In genomic region chr4:74546020-74546419, GRCh38 we compare ENCODE assay signal across 24 cellular contexts.
A peak's percentile ranks its signal among the peaks of the same experiment; 100 is the strongest.
DNase-seq lines count a peak whose midpoint lies in the region; ATAC-seq, FAIRE-seq and TF ChIP-seq lines count a peak whose summit lies in the region.
"Had no signal": no experiment of that assay in that cellular context is flagged by ENCODE, and none has a peak within 500 bp of the region (broad histone marks: within the 10 kb centered on the region; RNA-seq: fewer than 3 reads in every experiment).

No MANE protein-coding gene starts in this region.

- no peak overlapping the region for H2AFZ ChIP-seq in astrocyte (ENCODE audit: low read depth, low read length)

- H4K20me1 ChIP-seq in astrocyte (ENCODE audit: insufficient read depth, low read length) = no peaks in the 10 kb centered on the region

- H3K4me2 ChIP-seq in astrocyte (ENCODE audit: low read length) = no peak overlapping the region

- H3K9me3 ChIP-seq in astrocyte (ENCODE audit: insufficient read depth, low read depth, low read length) = no peaks in the 10 kb centered on the region
- H3K9me3 ChIP-seq: gastrocnemius medialis, HAP-1, MG63, tibial artery had no signal

- no peaks in the 10 kb centered on the region for H3K36me3 ChIP-seq in astrocyte (ENCODE audit: insufficient read depth, low read length)
- H3K36me3 ChIP-seq: gastrocnemius medialis, HAP-1, MG63, tibial artery had no signal

- POLR2A ChIA-PET in WTC11 (lab: Charles Lee) = no interaction called here

- H3K79me2 ChIP-seq in astrocyte (ENCODE audit: insufficient read depth, low read length) = no peaks in the 10 kb centered on the region

- ATAC-seq in foreskin keratinocyte = peak; percentile 97
- no peak for ATAC-seq in WTC11
- no peak for ATAC-seq in GM18873 (IDR thresholded peaks at IDR 0.05; ENCODE audit: low FRiP score, unreplicated experiment)
- ATAC-seq in activated naive CD4-positive, alpha-beta T cell treated with anti-CD3 and anti-CD28 coated beads, Interleukin-2, amount 50 U/mL, for 72 hours = no peak
- ATAC-seq: gastrocnemius medialis; HepG2; naive thymus-derived CD8-positive, alpha-beta T cell; stimulated activated memory B cell treated with anti-CD40 and anti-IgM and Interleukin-4, amounts not matched to agents 10 μg/mL and 1 μg/mL and 100 μg/mL, for 72 hours had no signal

- H3K4me3 ChIP-seq in astrocyte (ENCODE audit: insufficient read depth, low read depth, low read length) = no peak overlapping the region
- H3K4me3 ChIP-seq: gastrocnemius medialis, HAP-1, lung, MG63, tibial artery had no signal

- DNase-seq in NOMO-1 treated with DMSO at 0.1 percent for 48 hours (lab: John Stamatoyannopoulos, UW; ENCODE audit: unreplicated experiment) = peak; percentile 34
- DNase-seq in NOMO-1 treated with dmso at 0.1 percent for 144 hours (lab: John Stamatoyannopoulos, UW; ENCODE audit: unreplicated experiment) = no peak
- peak; percentile 63 for DNase-seq in astrocyte (ENCODE audit: low read depth)
- DNase-seq in foreskin keratinocyte = peak; percentile 81 to 93
- no peak for DNase-seq in WTC11 (ENCODE audit: low spot score)
- no peak for DNase-seq in GM19239 (ENCODE audit: insufficient read length, low spot score)
- DNase-seq in activated naive CD4-positive, alpha-beta T cell treated with anti-CD3 and anti-CD28 coated beads, Interleukin-2, amount 50 U/mL, for 72 hours (ENCODE audit: low spot score in 2 of 2) = no peak
- DNase-seq: 8988T; activated CD4-positive, alpha-beta T cell treated with anti-CD3 and anti-CD28 coated beads for 48 hours; activated naive CD4-positive, alpha-beta T cell; effector CD4-positive, alpha-beta T cell; gastrocnemius medialis; naive thymus-derived CD8-positive, alpha-beta T cell; NCI-H1930; NCI-H510A had no signal

- H3K4me1 ChIP-seq in astrocyte (ENCODE audit: insufficient read depth, low read length) (peaks cover 4% of the 10 kb centered on the region), foreskin keratinocyte (peaks cover 20% of the 10 kb centered on the region)
- H3K4me1 ChIP-seq: gastrocnemius medialis, HAP-1 had no signal

- H3K27me3 Mint-ChIP-seq in astrocyte (ENCODE audit: low read depth, unreplicated experiment) (no peaks in the 10 kb centered on the region), WTC11 (ENCODE audit: low read depth) (no peaks in the 10 kb centered on the region)
- H3K27me3 Mint-ChIP-seq: stimulated activated memory B cell treated with anti-CD40 and anti-IgM and Interleukin-4, amounts not matched to agents 10 μg/mL and 1 μg/mL and 100 μg/mL, for 72 hours had no signal

- H3K27ac Mint-ChIP-seq in astrocyte (ENCODE audit: unreplicated experiment) (no peak overlapping the region), WTC11 (no peak overlapping the region)
- H3K27ac Mint-ChIP-seq in activated naive CD4-positive, alpha-beta T cell treated with anti-CD3 and anti-CD28 coated beads, Interleukin-2, amount 50 U/mL, for 72 hours = no peak overlapping the region
- H3K27ac Mint-ChIP-seq: brain; naive thymus-derived CD8-positive, alpha-beta T cell; stimulated activated memory B cell treated with anti-CD40 and anti-IgM and Interleukin-4, amounts not matched to agents 10 μg/mL and 1 μg/mL and 100 μg/mL, for 72 hours had no signal

- H3K9me3 Mint-ChIP-seq in astrocyte (ENCODE audit: unreplicated experiment) (no peaks in the 10 kb centered on the region), WTC11 (no peaks in the 10 kb centered on the region)
- no peaks in the 10 kb centered on the region for H3K9me3 Mint-ChIP-seq in activated naive CD4-positive, alpha-beta T cell treated with anti-CD3 and anti-CD28 coated beads, Interleukin-2, amount 50 U/mL, for 72 hours
- H3K9me3 Mint-ChIP-seq: brain; CD14-positive monocyte; naive thymus-derived CD8-positive, alpha-beta T cell; stimulated activated memory B cell treated with anti-CD40 and anti-IgM and Interleukin-4, amounts not matched to agents 10 μg/mL and 1 μg/mL and 100 μg/mL, for 72 hours had no signal

- H3K27me3 ChIP-seq in astrocyte (ENCODE audit: insufficient read depth, low read length) (no peaks in the 10 kb centered on the region), foreskin keratinocyte (no peaks in the 10 kb centered on the region)
- H3K27me3 ChIP-seq: gastrocnemius medialis, MG63, tibial artery had no signal

- H3K4me1 Mint-ChIP-seq in astrocyte (ENCODE audit: low read depth, unreplicated experiment) (peaks cover 6% of the 10 kb centered on the region), WTC11 (peaks cover 14% of the 10 kb centered on the region)
- H3K4me1 Mint-ChIP-seq: brain; stimulated activated memory B cell treated with anti-CD40 and anti-IgM and Interleukin-4, amounts not matched to agents 10 μg/mL and 1 μg/mL and 100 μg/mL, for 72 hours had no signal

- H3K27ac ChIP-seq in astrocyte (ENCODE audit: low read depth, low read length) (no peak overlapping the region), foreskin keratinocyte (peak overlapping the region; percentile 29)
- H3K27ac ChIP-seq: gastrocnemius medialis, tibial artery had no signal

- no peak overlapping the region for H3K4me3 Mint-ChIP-seq in astrocyte (ENCODE audit: unreplicated experiment)
- no peak overlapping the region for H3K4me3 Mint-ChIP-seq in WTC11
- H3K4me3 Mint-ChIP-seq: brain; CD14-positive monocyte; naive thymus-derived CD8-positive, alpha-beta T cell; stimulated activated memory B cell treated with anti-CD40 and anti-IgM and Interleukin-4, amounts not matched to agents 10 μg/mL and 1 μg/mL and 100 μg/mL, for 72 hours had no signal

- no peak overlapping the region for H3K9ac ChIP-seq in astrocyte (ENCODE audit: low read length)

- FAIRE-seq in astrocyte (lab: Jason Lieb, UNC) (no peak), GM19239 (lab: Jason Lieb, UNC) (no peak)
- FAIRE-seq: HepG2 had no signal

- TF ChIP-seq CTCF in astrocyte (IDR thresholded peaks at IDR 0.05; ENCODE audit: insufficient read depth, low read depth, low read length) (no peak), foreskin keratinocyte (conservative IDR thresholded peaks at IDR 0.05) (no peak), WTC11 (IDR thresholded peaks at IDR 0.05) (no peak)

- no peaks in the 10 kb centered on the region for H3K36me3 Mint-ChIP-seq in astrocyte (ENCODE audit: low read depth, unreplicated experiment)
- no peaks in the 10 kb centered on the region for H3K36me3 Mint-ChIP-seq in WTC11
- H3K36me3 Mint-ChIP-seq in activated naive CD4-positive, alpha-beta T cell treated with anti-CD3 and anti-CD28 coated beads, Interleukin-2, amount 50 U/mL, for 72 hours = no peaks in the 10 kb centered on the region
- H3K36me3 Mint-ChIP-seq: brain; CD14-positive monocyte; naive thymus-derived CD8-positive, alpha-beta T cell; stimulated activated memory B cell treated with anti-CD40 and anti-IgM and Interleukin-4, amounts not matched to agents 10 μg/mL and 1 μg/mL and 100 μg/mL, for 72 hours had no signal

- CTCF ChIA-PET in WTC11 (lab: Charles Lee) = interaction anchor here (1.2 kb wide), 1 partner anchor 125 kb away, joined by 3 read pairs; no protein-coding TSS in a partner anchor

TF ChIP-seq in WTC11, 78 proteins besides CTCF, POLR2A, EP300 and RAD21 (continues in another document):
- TF ChIP-seq CBFB (CRISPR knock-in tag; IDR thresholded peaks at IDR 0.05; ENCODE audit: low read depth) = no peak
- TF ChIP-seq STAT6 (CRISPR knock-in tag; conservative IDR thresholded peaks at IDR 0.05; ENCODE audit: low read depth) = no peak
- TF ChIP-seq PREB (CRISPR knock-in tag; IDR thresholded peaks at IDR 0.05; ENCODE audit: borderline replicate concordance) = no peak
- no peak for TF ChIP-seq USF1 (CRISPR knock-in tag; IDR thresholded peaks at IDR 0.05)
- TF ChIP-seq KAT7 (CRISPR knock-in tag; IDR thresholded peaks at IDR 0.05; ENCODE audit: borderline replicate concordance) = no peak
- no peak for TF ChIP-seq MLX (CRISPR knock-in tag; IDR thresholded peaks at IDR 0.05)
- TF ChIP-seq SOX15 (CRISPR knock-in tag; IDR thresholded peaks at IDR 0.05) = no peak
- TF ChIP-seq GABPB1 (CRISPR knock-in tag; IDR thresholded peaks at IDR 0.05) = no peak
- TF ChIP-seq TEAD4 (CRISPR knock-in tag; IDR thresholded peaks at IDR 0.05) = no peak

Comparison
In these comparisons a context has a peak if more than half of its experiments do, and no peak if none do; other contexts are left out.
1. DNase-seq: peak in NOMO-1 treated with DMSO at 0.1 percent for 48 hours (single experiment), astrocyte (single experiment) and foreskin keratinocyte (2 of 2); none in NOMO-1 treated with dmso at 0.1 percent for 144 hours (single experiment), WTC11 (single experiment), GM19239 (single experiment) and activated naive CD4-positive, alpha-beta T cell treated with anti-CD3 and anti-CD28 coated beads, Interleukin-2, amount 50 U/mL, for 72 hours (0 of 2).